ENCODE assay signal across 16 cellular contexts in genomic region chr1:179812501-179813292, GRCh38.
"Had no signal": no experiment of that assay in that cellular context is flagged by ENCODE, and none has a peak within 500 bp of the region (broad histone marks: within the 10 kb centered on the region; RNA-seq: fewer than 3 reads in every experiment).

No MANE protein-coding gene starts in this region.

- DNase-seq: activated CD4-positive, alpha-beta T cell treated with anti-CD3 and anti-CD28 coated beads, Interleukin-2, amount 50 U/mL, for 48 hours; activated naive CD8-positive, alpha-beta T cell treated with anti-CD3 and anti-CD28 coated beads, Interleukin-2, amount 10 ng/mL, durations not matched to agents 7 days and 5 days; activated T-cell treated with anti-CD3 and anti-CD28 coated beads, Interleukin-2, amount 50 U/mL, for 48 hours; gastrocnemius medialis; heart right ventricle; nucleus accumbens; psoas muscle; stimulated activated CD4-positive, alpha-beta T cell treated with anti-CD3 and anti-CD28 coated beads, Interleukin-15, amount 100 ng/mL, for 24 hours; stimulated activated CD4-positive, alpha-beta T cell treated with anti-CD3 and anti-CD28 coated beads, Interleukin-4, amount 100 ng/mL, for 4 hours; stomach had no signal

- H3K27ac Mint-ChIP-seq: activated naive CD8-positive, alpha-beta T cell treated with anti-CD3 and anti-CD28 coated beads, Interleukin-2, amount 10 ng/mL, durations not matched to agents 7 days and 5 days; T-helper 2 cell treated with Interferon-gamma antibody and Interleukin-4, amounts not matched to agents 5 μg/mL and 100 μg/mL, for 36 hours had no signal

- H3K9me3 ChIP-seq: gastrocnemius medialis, heart right ventricle, psoas muscle, stomach, thoracic aorta had no signal

- H3K36me3 Mint-ChIP-seq: activated naive CD8-positive, alpha-beta T cell treated with anti-CD3 and anti-CD28 coated beads, Interleukin-2, amount 10 ng/mL, durations not matched to agents 7 days and 5 days had no signal

- H3K4me3 ChIP-seq: cardiac muscle cell, gastrocnemius medialis, heart right ventricle, psoas muscle, stomach, thoracic aorta had no signal

- FAIRE-seq: colon, islet of Langerhans had no signal

- H3K9me3 Mint-ChIP-seq: activated naive CD8-positive, alpha-beta T cell treated with anti-CD3 and anti-CD28 coated beads, Interleukin-2, amount 10 ng/mL, durations not matched to agents 7 days and 5 days; T-helper 2 cell treated with Interferon-gamma antibody and Interleukin-4, amounts not matched to agents 5 μg/mL and 100 μg/mL, for 36 hours had no signal

- H3K4me3 Mint-ChIP-seq: activated naive CD8-positive, alpha-beta T cell treated with anti-CD3 and anti-CD28 coated beads, Interleukin-2, amount 10 ng/mL, durations not matched to agents 7 days and 5 days; T-helper 2 cell treated with Interferon-gamma antibody and Interleukin-4, amounts not matched to agents 5 μg/mL and 100 μg/mL, for 36 hours had no signal

- ATAC-seq: activated CD4-positive, CD25-positive, alpha-beta regulatory T cell treated with anti-CD3 and anti-CD28 coated beads, Interleukin-2, amount 50 U/mL, for 24 hours; gastrocnemius medialis; heart right ventricle; psoas muscle had no signal

- H3K27ac ChIP-seq: cardiac muscle cell, gastrocnemius medialis, heart right ventricle, psoas muscle, stomach, thoracic aorta had no signal

- H3K36me3 ChIP-seq: cardiac muscle cell, gastrocnemius medialis, heart right ventricle, stomach, thoracic aorta had no signal
